ENCODE assay signal across 8 cellular contexts in the genomic region with DNA sequence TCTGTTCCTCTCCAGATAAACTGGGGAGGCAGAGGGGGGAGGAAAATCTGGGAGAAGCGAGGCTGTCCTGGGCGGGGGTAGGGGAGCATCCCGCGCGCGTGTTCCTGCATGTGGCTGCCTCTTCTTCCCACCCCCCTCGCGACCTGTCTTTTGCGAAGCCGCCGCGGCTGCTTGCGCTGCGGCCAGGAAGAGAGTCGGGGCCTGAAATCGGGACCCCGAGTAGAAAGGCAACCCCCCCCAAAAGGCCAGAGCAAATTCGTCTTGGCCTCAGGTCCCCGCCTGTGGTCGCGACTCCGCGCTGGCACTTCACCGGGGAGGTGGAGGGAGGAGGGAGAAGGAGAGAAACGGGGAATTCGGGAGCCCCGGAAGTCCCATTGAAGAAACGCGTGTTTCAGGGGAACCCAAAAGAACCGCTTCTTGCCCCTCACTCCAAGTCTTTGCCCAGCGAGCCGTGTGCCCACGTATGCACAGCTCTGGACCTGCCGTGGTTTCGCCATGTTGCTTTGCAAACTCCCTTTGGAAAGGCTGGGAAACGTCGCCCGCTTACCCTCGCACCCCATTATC. TPM values are rescaled to one million over a fixed set of nuclear protein-coding genes. Genes with fewer than 3 reads are reported as not detected.
DNase-seq lines count a peak whose midpoint lies in the region; ATAC-seq and TF ChIP-seq lines count a peak whose summit lies in the region.

No MANE protein-coding gene starts in this region.

- ATAC-seq in HG03469 (IDR thresholded peaks at IDR 0.05; ENCODE audit: unreplicated experiment): no peak

- H3K36me3 Mint-ChIP-seq in activated CD4-positive, alpha-beta memory T cell treated with anti-CD3 and anti-CD28 coated beads for 36 hours: peaks cover 50% of the 10 kb centered on the region

- intact Hi-C loops in activated CD4-positive, alpha-beta memory T cell treated with anti-CD3 and anti-CD28 coated beads for 36 hours (cut with micrococcal nuclease): loop anchor here (5.0 kb wide), 1 partner anchor 212 kb away; no protein-coding TSS in a partner anchor

- H3K4me1 ChIP-seq in esophagus (ENCODE audit: control insufficient read depth in 2 of 2, insufficient read depth in 2 of 2, low read length in 1 of 2): peaks cover 4 to 12% of the 10 kb centered on the region in 2 donors
- H3K4me1 ChIP-seq in osteoblast (ENCODE audit: insufficient read depth, low read length): no peaks in the 10 kb centered on the region

- H3K27ac Mint-ChIP-seq in activated CD4-positive, alpha-beta memory T cell treated with anti-CD3 and anti-CD28 coated beads for 36 hours: peak overlapping the region; percentile 99

- H2AFZ ChIP-seq in osteoblast (ENCODE audit: low read length): peak overlapping the region; percentile 72

- CTCF ChIA-PET in activated CD4-positive, alpha-beta memory T cell treated with anti-CD3 and anti-CD28 coated beads for 36 hours (lab: Charles Lee): interaction anchor here (3.6 to 5.8 kb wide), 4 partner anchors 130 to 390 kb away, joined by 76 to 153 read pairs (median 111); no protein-coding TSS in a partner anchor

- peaks cover 0 to 3% of the 10 kb centered on the region in 2 donors for H3K36me3 ChIP-seq in esophagus (ENCODE audit: control insufficient read depth in 2 of 2, insufficient read depth in 2 of 2, low read length in 1 of 2)
- no peaks in the 10 kb centered on the region for H3K36me3 ChIP-seq in osteoblast (ENCODE audit: insufficient read depth, low read length)

- POLR2A ChIA-PET in activated CD4-positive, alpha-beta memory T cell treated with anti-CD3 and anti-CD28 coated beads for 36 hours (lab: Charles Lee): interaction anchor here (0.7 to 12.3 kb wide), 3 partner anchors 96 to 158 kb away, joined by 3 to 205 read pairs (median 4); no protein-coding TSS in a partner anchor

- H3K9me3 Mint-ChIP-seq in activated CD4-positive, alpha-beta memory T cell treated with anti-CD3 and anti-CD28 coated beads for 36 hours: no peaks in the 10 kb centered on the region

- peak overlapping the region; percentile 58 for H3K4me2 ChIP-seq in osteoblast (ENCODE audit: insufficient read depth, low read length)

- no peaks in the 10 kb centered on the region for H3K27me3 Mint-ChIP-seq in activated CD4-positive, alpha-beta memory T cell treated with anti-CD3 and anti-CD28 coated beads for 36 hours

- H3K79me2 ChIP-seq in osteoblast (ENCODE audit: insufficient read depth, low read length): no peaks in the 10 kb centered on the region

- WGBS in esophagus, 2 donors: 1% methylated on average over 39 of the region's 39 CpGs

- H3K27me3 ChIP-seq in esophagus (ENCODE audit: control insufficient read depth in 1 of 2, insufficient read depth in 2 of 2, low read length in 2 of 2): peaks cover 0 to under 1% of the 10 kb centered on the region in 2 donors
- H3K27me3 ChIP-seq in osteoblast (ENCODE audit: insufficient read depth, low read length): peaks cover 82% of the 10 kb centered on the region

- H3K27ac ChIP-seq in esophagus (ENCODE audit: low read depth in 2 of 2, low read length in 1 of 2): peak overlapping the region; percentile 91 to 93
- H3K27ac ChIP-seq in osteoblast (ENCODE audit: low read depth, low read length): no peak overlapping the region

- peak; percentile 39 for TF ChIP-seq POLR2A in GM19099 (IDR thresholded peaks at IDR 0.05; ENCODE audit: extremely low read depth, insufficient read length, low read depth)

- DNase-seq in activated CD4-positive, alpha-beta memory T cell treated with anti-CD3 and anti-CD28 coated beads for 36 hours: peak; percentile 44
- no peak for DNase-seq in osteoblast (ENCODE audit: insufficient read length, low spot score, missing footprints)
- DNase-seq in NCI-H1048 (lab: John Stamatoyannopoulos, UW): no peak
- DNase-seq in amniotic stem cell (lab: John Stamatoyannopoulos, UW): no peak
- DNase-seq in DMS153 (lab: John Stamatoyannopoulos, UW): no peak

- peaks cover 37% of the 10 kb centered on the region for H3K4me1 Mint-ChIP-seq in activated CD4-positive, alpha-beta memory T cell treated with anti-CD3 and anti-CD28 coated beads for 36 hours (ENCODE audit: low read depth)

- no peaks in the 10 kb centered on the region for H3K9me3 ChIP-seq in esophagus (ENCODE audit: control insufficient read depth in 2 of 2, insufficient read depth in 1 of 2, low read depth in 1 of 2, low read length in 1 of 2)
- H3K9me3 ChIP-seq in osteoblast (ENCODE audit: low read depth, low read length): no peaks in the 10 kb centered on the region

- peak overlapping the region; percentile 71 to 86 for H3K4me3 ChIP-seq in esophagus (ENCODE audit: low read depth in 1 of 2, low read length in 2 of 2)
- H3K4me3 ChIP-seq in osteoblast (ENCODE audit: insufficient read depth, low read length): peak overlapping the region; percentile 64

- TF ChIP-seq CTCF in osteoblast (IDR thresholded peaks at IDR 0.05; ENCODE audit: extremely low read depth, low read depth, low read length): no peak

- peak overlapping the region; percentile 97 for H3K4me3 Mint-ChIP-seq in activated CD4-positive, alpha-beta memory T cell treated with anti-CD3 and anti-CD28 coated beads for 36 hours

- H4K20me1 ChIP-seq in osteoblast (ENCODE audit: insufficient read depth, low read length): no peaks in the 10 kb centered on the region

RNA-seq across cellular contexts. Expression of a gene that starts 0.9 kb away (rescaled TPM):
- total RNA-seq in activated CD4-positive, alpha-beta memory T cell treated with anti-CD3 and anti-CD28 coated beads for 36 hours: 100 to 1,000 TPM; 255 to 261 TPM
- 1 to 10 TPM; 5.7 to 6.1 TPM for polyA plus RNA-seq in esophagus
- 1.5 and 2.5 TPM in 2 replicates for total RNA-seq in osteoblast

RNA-seq across cellular contexts. Expression of a gene that starts 46.5 kb away (rescaled TPM):
- total RNA-seq in activated CD4-positive, alpha-beta memory T cell treated with anti-CD3 and anti-CD28 coated beads for 36 hours: 10 to 100 TPM; 12.0 to 13.6 TPM
- polyA plus RNA-seq in esophagus: 1 to 10 TPM; 2.4 to 5.3 TPM
- 11.2 and 11.6 TPM in 2 replicates for total RNA-seq in osteoblast

Comparison
In these comparisons a context has a peak if more than half of its experiments do, and no peak if none do; other contexts are left out.
1. RNA of a gene that starts 0.9 kb away (total RNA-seq): 255 to 261 TPM in activated CD4-positive, alpha-beta memory T cell treated with anti-CD3 and anti-CD28 coated beads for 36 hours; 1.5 to 2.5 TPM in osteoblast; every median in the first group is over 10 times any median in the second.